ENCODE assay signal across 10 cellular contexts in the genomic region with DNA sequence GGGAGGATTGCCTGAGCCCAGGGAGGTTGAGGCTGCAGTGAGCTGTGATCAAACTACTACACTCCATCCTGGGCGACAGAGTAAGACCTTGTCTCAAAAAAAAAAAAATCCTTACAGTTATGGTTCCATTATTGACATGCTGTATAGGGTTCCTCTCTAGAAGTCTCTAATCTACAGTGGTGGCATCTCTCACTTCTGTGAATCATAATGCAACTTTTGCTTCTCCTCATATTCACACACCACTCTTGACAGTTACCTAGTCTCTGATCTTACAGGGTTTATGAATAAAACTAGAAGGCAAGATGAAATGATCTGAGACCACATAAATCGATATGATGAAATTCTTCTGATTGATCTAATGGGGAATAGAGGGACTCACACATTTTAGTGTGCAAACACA. TPM values are rescaled to one million over a fixed set of nuclear protein-coding genes. Genes with fewer than 3 reads are reported as not detected.
DNase-seq lines count a peak whose midpoint lies in the region; ATAC-seq and TF ChIP-seq lines count a peak whose summit lies in the region.
"Had no signal": no experiment of that assay in that cellular context is flagged by ENCODE, and none has a peak within 500 bp of the region (broad histone marks: within the 10 kb centered on the region; RNA-seq: fewer than 3 reads in every experiment).

No MANE protein-coding gene starts in this region.

- TF ChIP-seq EP300 in ovary (IDR thresholded peaks at IDR 0.05): no peak
- TF ChIP-seq EP300 in upper lobe of left lung (IDR thresholded peaks at IDR 0.05): no peak

- no peak overlapping the region for H4K91ac ChIP-seq in mesenchymal stem cell (ENCODE audit: low read length)

- H3K4me1 ChIP-seq in mesenchymal stem cell (ENCODE audit: control insufficient read depth, insufficient read depth, low read depth, low read length) (peaks cover 1% of the 10 kb centered on the region), ovary (ENCODE audit: insufficient read depth) (no peaks in the 10 kb centered on the region), upper lobe of left lung (peaks cover 0 to 2% (median 1%) of the 10 kb centered on the region in 4 donors)

- no peak overlapping the region for H3K14ac ChIP-seq in mesenchymal stem cell (ENCODE audit: low read length in 2 of 2)

- H2BK15ac ChIP-seq in mesenchymal stem cell (ENCODE audit: low read depth, poor library complexity, severe bottlenecking): no peak overlapping the region

- no peak overlapping the region for H3K4ac ChIP-seq in mesenchymal stem cell (ENCODE audit: low read depth in 1 of 2, low read length in 2 of 2)

- intact Hi-C loops in posterior cingulate gyrus (cut with DNase I): no loop called here
- intact Hi-C loops in ovary (cut with DNase I): no loop called here

- no peak overlapping the region for H2BK12ac ChIP-seq in mesenchymal stem cell (ENCODE audit: low read length in 2 of 2)

- peak; percentile 59 for ATAC-seq in GM18517 (IDR thresholded peaks at IDR 0.05; ENCODE audit: unreplicated experiment)
- peak; percentile 71 for ATAC-seq in GM21576 (IDR thresholded peaks at IDR 0.05; ENCODE audit: unreplicated experiment)
- peak; percentile 58 for ATAC-seq in HG03571 (IDR thresholded peaks at IDR 0.05; ENCODE audit: unreplicated experiment)
- ATAC-seq in upper lobe of left lung (ENCODE audit: low FRiP score in 2 of 2): no peak
- ATAC-seq: Panc1 had no signal

- H3K4me2 ChIP-seq in mesenchymal stem cell (ENCODE audit: low read length, poor library complexity, severe bottlenecking): no peak overlapping the region

- TF ChIP-seq POLR2A in ovary (IDR thresholded peaks at IDR 0.05): no peak
- TF ChIP-seq POLR2A in upper lobe of left lung (IDR thresholded peaks at IDR 0.05): no peak

- no peak overlapping the region for H2AK5ac ChIP-seq in mesenchymal stem cell (ENCODE audit: low read length, severe bottlenecking)

- H2BK120ac ChIP-seq in mesenchymal stem cell (ENCODE audit: low read depth, low read length): no peak overlapping the region

- H3K36me3 ChIP-seq in mesenchymal stem cell (ENCODE audit: control insufficient read depth in 1 of 2, insufficient read depth in 2 of 2, low read depth in 1 of 2, low read length in 2 of 2): no peaks in the 10 kb centered on the region
- H3K36me3 ChIP-seq in ovary: no peaks in the 10 kb centered on the region
- no peaks in the 10 kb centered on the region for H3K36me3 ChIP-seq in upper lobe of left lung

- no peaks in the 10 kb centered on the region for H3K27me3 ChIP-seq in mesenchymal stem cell (ENCODE audit: control insufficient read depth in 1 of 2, insufficient read depth in 1 of 2, low read length in 2 of 2)
- no peaks in the 10 kb centered on the region for H3K27me3 ChIP-seq in ovary
- no peaks in the 10 kb centered on the region for H3K27me3 ChIP-seq in upper lobe of left lung

- no peak overlapping the region for H2BK5ac ChIP-seq in mesenchymal stem cell (ENCODE audit: low read depth, low read length, poor library complexity, severe bottlenecking)

- 80% methylated on average over 1 of the region's 2 CpGs for WGBS in mesenchymal stem cell
- WGBS in ovary, 3 donors: 67 to 74% (median 73%) methylated on average over 2 of the region's 2 CpGs
- 57 to 63% methylated on average over 2 of the region's 2 CpGs for WGBS in upper lobe of left lung, 2 donors

- H3K9me3 ChIP-seq in mesenchymal stem cell (ENCODE audit: control insufficient read depth, low read length) (no peaks in the 10 kb centered on the region), ovary (no peaks in the 10 kb centered on the region), upper lobe of left lung (no peaks in the 10 kb centered on the region)

- DNase-seq in mesenchymal stem cell (no peak), posterior cingulate gyrus (no peak), Kasumi-1 (lab: John Stamatoyannopoulos, UW) (no peak), ovary (no peak), upper lobe of left lung (no peak)
- DNase-seq: aorta had no signal

- no peaks in the 10 kb centered on the region for H3K79me1 ChIP-seq in mesenchymal stem cell (replicated peaks; ENCODE audit: low read length, poor library complexity, severe bottlenecking)

- TF ChIP-seq CTCF in ovary (IDR thresholded peaks at IDR 0.05) (no peak), upper lobe of left lung (IDR thresholded peaks at IDR 0.05) (no peak)

- H3K18ac ChIP-seq in mesenchymal stem cell (ENCODE audit: low read depth in 1 of 2, low read length in 2 of 2): no peak overlapping the region

- no peak overlapping the region for H2AFZ ChIP-seq in mesenchymal stem cell (ENCODE audit: low read depth, low read length)

- H4K8ac ChIP-seq in mesenchymal stem cell (ENCODE audit: low read length): no peak overlapping the region

- H3K4me3 ChIP-seq in mesenchymal stem cell (ENCODE audit: insufficient read depth in 1 of 2, low read depth in 1 of 2, low read length in 2 of 2) (no peak overlapping the region), ovary (no peak overlapping the region), upper lobe of left lung (no peak overlapping the region)

- H3K27ac ChIP-seq in mesenchymal stem cell (ENCODE audit: low read length, poor library complexity, severe bottlenecking) (peak overlapping the region; percentile 96), ovary (no peak overlapping the region), upper lobe of left lung (peak overlapping the region in 1 of 4 donors; percentile 49)

- no peak overlapping the region for H3K23ac ChIP-seq in mesenchymal stem cell (ENCODE audit: low read length in 2 of 2)

- H3K9ac ChIP-seq in mesenchymal stem cell (ENCODE audit: low read length): no peak overlapping the region

RNA-seq across cellular contexts. Expression of a gene that starts 40.6 kb away (rescaled TPM):
- polyA plus RNA-seq in mesenchymal stem cell (2013, experiment 1 of 2): 9.6 TPM
- 9.6 TPM for polyA plus RNA-seq in mesenchymal stem cell (2013, experiment 2 of 2)
- 10 to 100 TPM in 1 of 7 donors, 1 to 10 TPM in 6; 4.0 to 18.5 (median 6.1) TPM for total RNA-seq in ovary
- polyA plus RNA-seq in ovary: 1 to 10 TPM; 3.6 to 6.1 TPM
- 10 to 100 TPM; 20.6 to 51.6 (median 42.1) TPM for total RNA-seq in upper lobe of left lung

Comparison
In these comparisons a context has a peak if more than half of its experiments do, and no peak if none do; other contexts are left out.
1. ATAC-seq: peak in GM18517 (single experiment), GM21576 (single experiment) and HG03571 (single experiment); none in upper lobe of left lung (0 of 2).